Comparison of ENCODE assay signal across 8 cellular contexts in the genomic region with DNA sequence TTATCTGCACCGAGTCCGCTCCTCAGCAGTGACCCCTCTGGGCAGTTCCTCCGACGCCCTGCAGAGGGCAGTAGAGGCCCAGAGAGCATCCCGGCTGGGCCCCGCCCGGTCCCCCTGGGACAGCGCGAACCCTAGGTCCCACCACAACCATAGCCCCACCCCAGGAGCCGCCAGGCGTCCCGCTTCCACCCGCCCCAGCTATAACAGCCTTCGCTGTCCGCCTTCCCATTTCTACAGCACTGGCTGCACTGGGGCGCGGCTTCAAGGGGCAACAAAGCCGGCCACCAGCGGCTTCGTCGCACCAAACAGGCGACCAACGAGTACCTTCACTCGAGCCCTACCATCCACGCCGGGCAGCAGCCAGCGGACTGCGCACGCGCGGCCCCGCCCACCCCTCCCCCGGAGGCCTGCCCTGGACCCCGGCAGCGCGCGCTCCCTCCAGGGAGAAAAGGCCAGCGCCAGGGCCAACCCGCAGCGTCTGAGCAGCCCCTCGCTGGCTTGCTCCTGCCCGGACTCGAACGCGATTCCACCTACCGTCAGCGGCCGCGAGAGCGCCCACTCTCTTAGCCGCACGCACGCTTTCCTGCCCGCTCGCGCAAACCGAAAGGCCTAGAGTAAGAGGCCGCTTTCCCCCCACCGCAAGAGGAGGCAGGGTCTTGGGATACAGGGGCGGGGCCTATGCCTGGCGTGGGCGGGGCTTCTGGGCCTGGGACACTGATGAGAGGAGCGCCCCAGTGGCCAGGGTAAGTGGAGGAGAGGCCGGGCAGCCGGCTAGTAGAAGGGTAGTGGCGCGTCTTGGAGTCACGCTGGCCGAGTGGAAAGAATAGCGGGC. TPM values are rescaled to one million over a fixed set of nuclear protein-coding genes. Genes with fewer than 3 reads are reported as not detected.
DNase-seq lines count a peak whose midpoint lies in the region; ATAC-seq and TF ChIP-seq lines count a peak whose summit lies in the region.

A gene with protein sequence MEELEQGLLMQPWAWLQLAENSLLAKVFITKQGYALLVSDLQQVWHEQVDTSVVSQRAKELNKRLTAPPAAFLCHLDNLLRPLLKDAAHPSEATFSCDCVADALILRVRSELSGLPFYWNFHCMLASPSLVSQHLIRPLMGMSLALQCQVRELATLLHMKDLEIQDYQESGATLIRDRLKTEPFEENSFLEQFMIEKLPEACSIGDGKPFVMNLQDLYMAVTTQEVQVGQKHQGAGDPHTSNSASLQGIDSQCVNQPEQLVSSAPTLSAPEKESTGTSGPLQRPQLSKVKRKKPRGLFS (minus strand): TSS at position 630 of the 832 bp plus-strand sequence. CDS start 2,453 bp downstream, outside the sequence.

- peak within 1 kb of the TSS; percentile 82 for H3K4me3 ChIP-seq in kidney epithelial cell (ENCODE audit: low read depth, low read length)

- DNase-seq in AG09319 (ENCODE audit: extremely low read depth, low read depth) (peak; percentile 84), NCI-H345 treated with DMSO at 0.1 percent for 48 hours (lab: John Stamatoyannopoulos, UW; ENCODE audit: unreplicated experiment) (peak; percentile 83), cerebellar cortex (ENCODE audit: low spot score) (peak; percentile 97), kidney epithelial cell (ENCODE audit: low read depth) (peak; percentile 59)
- peak; percentile 81 for DNase-seq in activated CD4-positive, CD25-positive, alpha-beta regulatory T cell treated with anti-CD3 and anti-CD28 coated beads, Interleukin-2, amount 50 U/mL, for 16 hours (ENCODE audit: low read depth, low spot score)
- DNase-seq in stimulated activated CD4-positive, alpha-beta T cell treated with anti-CD3 and anti-CD28 coated beads, Interleukin-15, amount 100 ng/mL, for 48 hours (ENCODE audit: low read depth in 2 of 2) = peak; percentile 91 to 94

- peak; percentile 99 for TF ChIP-seq CTCF in AG09319 (IDR thresholded peaks at IDR 0.05; ENCODE audit: low read depth, low read length)
- peak; percentile 98 for TF ChIP-seq CTCF in kidney epithelial cell (IDR thresholded peaks at IDR 0.05; ENCODE audit: insufficient read depth, low read length, poor library complexity, severe bottlenecking)

- no peaks in the 10 kb centered on the region for H3K27me3 ChIP-seq in kidney epithelial cell (ENCODE audit: control insufficient read depth, insufficient read depth, low read length)

- H3K36me3 ChIP-seq in kidney epithelial cell (ENCODE audit: control insufficient read depth, insufficient read depth, low read length) = no peaks in the 10 kb centered on the region

- ATAC-seq in GM18909 (IDR thresholded peaks at IDR 0.05; ENCODE audit: poor library complexity, unreplicated experiment) = peak; percentile 84
- peak; percentile 85 for ATAC-seq in HG03175 (IDR thresholded peaks at IDR 0.05; ENCODE audit: unreplicated experiment)

RNA-seq across cellular contexts. Expression of the gene that starts here (rescaled TPM):
- total RNA-seq in kidney epithelial cell = 16.1 and 19.1 TPM in 2 replicates

Comparison
In these comparisons a context has a peak if more than half of its experiments do, and no peak if none do; other contexts are left out.
1. Peak in every context shown above with its lines: DNase-seq, ATAC-seq and H3K4me3 ChIP-seq.